27 cellular contexts compared by ENCODE assay signal in the genomic region with DNA sequence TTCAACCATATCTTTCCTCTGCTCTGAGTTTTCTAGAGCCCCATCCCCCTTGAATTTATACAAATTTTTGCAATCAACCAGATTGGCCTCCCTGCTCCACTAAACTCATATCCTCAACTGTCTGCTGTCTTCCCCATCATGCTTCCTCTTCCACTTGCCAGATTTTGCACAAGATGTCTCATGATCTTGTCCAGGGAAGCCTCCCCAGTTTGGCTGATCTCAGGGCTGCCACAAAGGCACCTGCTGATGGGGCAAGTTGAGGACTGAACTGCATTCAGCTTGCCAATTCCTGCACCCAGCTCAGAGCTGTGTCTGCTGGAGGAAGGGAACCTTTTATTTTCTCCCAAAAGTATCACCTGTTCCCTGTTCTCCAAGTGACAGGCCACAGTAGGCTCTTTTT. TPM values are rescaled to one million over a fixed set of nuclear protein-coding genes. Genes with fewer than 3 reads are reported as not detected.
"Had no signal": no experiment of that assay in that cellular context is flagged by ENCODE, and none has a peak within 500 bp of the region (broad histone marks: within the 10 kb centered on the region; RNA-seq: fewer than 3 reads in every experiment).

No MANE protein-coding gene starts in this region.

- H3K27me3 ChIP-seq: right atrium auricular region had no signal

- H3K4me1 ChIP-seq: breast epithelium, esophagus squamous epithelium, neural progenitor cell, prostate gland, right atrium auricular region, suprapubic skin had no signal

- H3K4me3 ChIP-seq: breast epithelium, esophagus squamous epithelium, heart right ventricle, neural progenitor cell, prostate gland, right atrium auricular region, suprapubic skin had no signal

- H3K27ac ChIP-seq: breast epithelium, esophagus squamous epithelium, neural progenitor cell, prostate gland, right atrium auricular region, suprapubic skin had no signal

- H3K36me3 ChIP-seq: breast epithelium, esophagus squamous epithelium, heart right ventricle, neural progenitor cell, prostate gland, right atrium auricular region, suprapubic skin had no signal

- DNase-seq: activated CD4-positive, alpha-beta T cell treated with anti-CD3 and anti-CD28 coated beads, Interleukin-2, amount 10 ng/mL, durations not matched to agents 7 days and 5 days; activated CD8-positive, alpha-beta T cell treated with anti-CD3 and anti-CD28 coated beads, Interleukin-2, amount 10 ng/mL, durations not matched to agents 7 days and 5 days; activated naive CD4-positive, alpha-beta T cell treated with anti-CD3 and anti-CD28 coated beads for 36 hours; activated T-cell treated with anti-CD3 and anti-CD28 coated beads, Interleukin-2, amount 50 U/mL, for 24 hours; cerebellar nuclear complex; dermis blood vessel endothelial cell; effector memory CD8-positive, alpha-beta T cell; esophagus squamous epithelium; heart right ventricle; kidney glomerular epithelial cell; mesenchymal stem cell; naive thymus-derived CD4-positive, alpha-beta T cell; stimulated activated CD4-positive, alpha-beta T cell treated with anti-CD3 and anti-CD28 coated beads, Interleukin-2, amount 100 ng/mL, for 48 hours; T-helper 1 cell; T1000; trophoblast cell had no signal

- ATAC-seq: activated CD4-positive, CD25-positive, alpha-beta regulatory T cell treated with anti-CD3 and anti-CD28 coated beads, Interleukin-2, amount 50 U/mL, for 24 hours; effector memory CD8-positive, alpha-beta T cell; naive thymus-derived CD4-positive, alpha-beta T cell had no signal

- H3K9me3 ChIP-seq: breast epithelium, esophagus squamous epithelium, heart right ventricle, prostate gland, right atrium auricular region, suprapubic skin had no signal

RNA-seq across cellular contexts. Expression of a gene that starts 3.8 kb away (rescaled TPM):
- total RNA-seq: activated CD4-positive, alpha-beta T cell treated with anti-CD3 and anti-CD28 coated beads, Interleukin-2, amount 10 ng/mL, durations not matched to agents 7 days and 5 days; activated CD8-positive, alpha-beta T cell treated with anti-CD3 and anti-CD28 coated beads, Interleukin-2, amount 10 ng/mL, durations not matched to agents 7 days and 5 days; activated naive CD4-positive, alpha-beta T cell treated with anti-CD3 and anti-CD28 coated beads for 36 hours; astrocyte; breast epithelium; dermis blood vessel endothelial cell; esophagus squamous epithelium; liver; mucosa of gallbladder; naive thymus-derived CD4-positive, alpha-beta T cell; osteocyte; skeletal muscle tissue had no signal
- polyA plus RNA-seq: liver had no signal

RNA-seq across cellular contexts. Expression of a gene that starts 7.5 kb away (rescaled TPM):
- total RNA-seq: activated CD4-positive, alpha-beta T cell treated with anti-CD3 and anti-CD28 coated beads, Interleukin-2, amount 10 ng/mL, durations not matched to agents 7 days and 5 days; activated CD8-positive, alpha-beta T cell treated with anti-CD3 and anti-CD28 coated beads, Interleukin-2, amount 10 ng/mL, durations not matched to agents 7 days and 5 days; activated naive CD4-positive, alpha-beta T cell treated with anti-CD3 and anti-CD28 coated beads for 36 hours; dermis blood vessel endothelial cell; mucosa of gallbladder; osteocyte; prostate gland; suprapubic skin had no signal

RNA-seq across cellular contexts. Expression of a gene that starts 38.1 kb away (rescaled TPM):
- total RNA-seq: activated CD4-positive, alpha-beta T cell treated with anti-CD3 and anti-CD28 coated beads, Interleukin-2, amount 10 ng/mL, durations not matched to agents 7 days and 5 days; activated CD8-positive, alpha-beta T cell treated with anti-CD3 and anti-CD28 coated beads, Interleukin-2, amount 10 ng/mL, durations not matched to agents 7 days and 5 days; activated naive CD4-positive, alpha-beta T cell treated with anti-CD3 and anti-CD28 coated beads for 36 hours; dermis blood vessel endothelial cell; naive thymus-derived CD4-positive, alpha-beta T cell had no signal
- polyA plus RNA-seq: naive thymus-derived CD4-positive, alpha-beta T cell had no signal
